ENCODE assay signal across 1 cellular context in genomic region chr14:74018029-74018703, GRCh38.
TF ChIP-seq lines count a peak whose summit lies in the region.

No MANE protein-coding gene starts in this region.

TF ChIP-seq in H1, 55 proteins besides CTCF, POLR2A, EP300 and RAD21 (continued from another document):
- no peak for TF ChIP-seq E2F6 (IDR thresholded peaks at IDR 0.05)
- TF ChIP-seq TAF1 (IDR thresholded peaks at IDR 0.05; ENCODE audit: low read depth, low read length): no peak
- no peak for TF ChIP-seq CREB1 (IDR thresholded peaks at IDR 0.05)
- TF ChIP-seq YY1 (IDR thresholded peaks at IDR 0.05; ENCODE audit: low read depth, low read length): no peak
- TF ChIP-seq TEAD4 (IDR thresholded peaks at IDR 0.05; ENCODE audit: low read depth, low read length): no peak
- no peak for TF ChIP-seq KDM1A (IDR thresholded peaks at IDR 0.05; ENCODE audit: borderline replicate concordance, low read length)
- TF ChIP-seq EZH2 (IDR thresholded peaks at IDR 0.05; ENCODE audit: low read depth, low read length, severe bottlenecking): no peak
- TF ChIP-seq GTF2F1 (IDR thresholded peaks at IDR 0.05; ENCODE audit: borderline replicate concordance, low read depth, low read length): no peak
- no peak for TF ChIP-seq JUND (IDR thresholded peaks at IDR 0.05; ENCODE audit: low read length)
- TF ChIP-seq NANOG (IDR thresholded peaks at IDR 0.05; ENCODE audit: insufficient read depth, low read depth, low read length, poor library complexity, severe bottlenecking): no peak
- TF ChIP-seq KDM5A (IDR thresholded peaks at IDR 0.05; ENCODE audit: low read length): no peak
- TF ChIP-seq HDAC2 (IDR thresholded peaks at IDR 0.05; ENCODE audit: borderline replicate concordance in 1 of 2, low read depth in 2 of 2, low read length in 2 of 2): no peak
- TF ChIP-seq ATF2 (IDR thresholded peaks at IDR 0.05; ENCODE audit: low read length): no peak
